ENCODE assay signal across 8 cellular contexts in the genomic region with DNA sequence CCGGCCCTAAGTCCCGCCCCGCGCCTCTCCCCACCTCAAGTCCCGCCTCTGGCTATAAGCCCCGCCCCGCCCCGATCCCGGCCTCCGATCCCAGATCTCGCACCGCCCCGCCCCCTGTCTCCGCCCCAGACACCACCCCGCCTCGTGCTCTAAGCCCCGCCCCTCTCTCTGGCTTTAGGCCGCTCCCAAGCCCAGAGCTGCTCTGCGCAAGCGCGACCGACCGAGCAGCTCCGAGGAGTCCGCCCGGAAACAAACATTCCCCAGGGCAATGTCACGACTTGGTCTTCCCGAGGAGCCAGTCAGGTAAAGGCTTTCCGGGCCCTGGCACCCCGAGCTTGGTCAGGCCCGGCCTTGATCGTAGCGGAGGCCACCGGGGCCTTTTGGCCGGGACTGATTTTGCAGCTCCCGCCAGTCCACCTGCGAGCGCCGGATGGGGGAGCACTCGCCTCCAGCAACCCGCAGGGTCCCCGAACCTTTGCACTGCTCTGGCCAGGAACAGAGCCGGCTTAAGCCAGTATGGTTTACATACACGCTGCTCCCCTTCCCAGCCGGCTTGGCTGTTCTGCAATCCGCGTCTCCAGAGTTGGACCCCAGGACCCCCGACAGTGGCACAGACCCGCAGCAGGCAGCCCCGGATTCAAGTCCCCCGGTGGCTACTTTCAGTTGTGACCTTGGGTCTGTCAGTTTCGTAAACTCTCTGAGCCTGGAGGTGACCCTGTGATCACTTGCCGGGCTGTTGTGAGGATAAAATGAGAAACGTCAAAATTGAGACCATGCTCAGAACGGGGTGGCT. TPM values are rescaled to one million over a fixed set of nuclear protein-coding genes. Genes with fewer than 3 reads are reported as not detected.
DNase-seq lines count a peak whose midpoint lies in the region; ATAC-seq, FAIRE-seq and TF ChIP-seq lines count a peak whose summit lies in the region.

A gene (plus strand): TSS at position 200 of the 793 bp plus-strand sequence. CDS start 69 bp downstream, at position 269.

- 1% methylated on average over 51 to 55 of the region's 55 CpGs for WGBS in psoas muscle, 3 donors
- WGBS in urinary bladder = under 1% methylated on average over 55 of the region's 55 CpGs

- ATAC-seq in HG02798 (IDR thresholded peaks at IDR 0.05; ENCODE audit: poor library complexity, unreplicated experiment) (peak; percentile 90), psoas muscle (peak; percentile 99 to 100 (median 100))

- DNase-seq in GM12892 (ENCODE audit: insufficient read length) (peak; percentile 87), NCI-H1417 treated with DMSO at 0.1 percent for 48 hours (lab: John Stamatoyannopoulos, UW) (peak; percentile 78), SW480 (ENCODE audit: low spot score) (peak; percentile 91), amygdala (lab: John Stamatoyannopoulos, UW) (peak; percentile 57 to 99 (median 94)), right atrium auricular region (ENCODE audit: low spot score) (peak; percentile 97), psoas muscle (peak; percentile 99)

- H3K4me3 ChIP-seq in right atrium auricular region (peak within 1 kb of the TSS; percentile 71 to 79), psoas muscle (peak within 1 kb of the TSS; percentile 91), urinary bladder (ENCODE audit: low read depth, low read length) (peak within 1 kb of the TSS; percentile 47)

- H3K27me3 ChIP-seq in right atrium auricular region (no peaks in the 10 kb centered on the region), psoas muscle (ENCODE audit: insufficient read depth in 3 of 3, low read length in 2 of 3) (no peaks in the 10 kb centered on the region)

- H3K4me1 ChIP-seq in right atrium auricular region = peaks cover 0 to 5% of the 10 kb centered on the region in 2 donors
- H3K4me1 ChIP-seq in psoas muscle = peaks cover 4% of the 10 kb centered on the region
- H3K4me1 ChIP-seq in urinary bladder (ENCODE audit: insufficient read depth) = no peaks in the 10 kb centered on the region

- H3K9me3 ChIP-seq in right atrium auricular region = no peaks in the 10 kb centered on the region
- H3K9me3 ChIP-seq in psoas muscle = no peaks in the 10 kb centered on the region

- H3K36me3 ChIP-seq in right atrium auricular region = no peaks in the 10 kb centered on the region
- peaks cover 0 to 5% of the 10 kb centered on the region in 2 donors for H3K36me3 ChIP-seq in psoas muscle (ENCODE audit: insufficient read depth in 1 of 2, low read depth in 1 of 2)
- H3K36me3 ChIP-seq in urinary bladder (ENCODE audit: insufficient read depth) = no peaks in the 10 kb centered on the region

- intact Hi-C loops in psoas muscle (cut with DNase I) = no loop called here

- TF ChIP-seq CTCF in right atrium auricular region (IDR thresholded peaks at IDR 0.05) (peak in 1 of 2 donors; percentile 65), psoas muscle (IDR thresholded peaks at IDR 0.05) (peak; percentile 11)

- FAIRE-seq in GM12892 (lab: Jason Lieb, UNC) = peak; percentile 82

- peak; percentile 57; the same call in 1 of the 2 replicates for TF ChIP-seq POLR2A in GM12892 (IDR thresholded peaks at IDR 0.05; ENCODE audit: low read depth, low read length)

- H3K27ac ChIP-seq in right atrium auricular region (peak within 1 kb of the TSS; percentile 89 to 91), psoas muscle (peak within 1 kb of the TSS; percentile 84), urinary bladder (ENCODE audit: low read depth) (peak within 1 kb of the TSS; percentile 53)

RNA-seq across cellular contexts. Expression of the gene that starts here (rescaled TPM):
- 5.5 TPM for polyA plus RNA-seq in GM12892 (2012; ENCODE audit: missing spikeins)
- total RNA-seq in right atrium auricular region = 10 to 100 TPM; 15.0 to 35.0 TPM
- total RNA-seq in psoas muscle = 1 to 10 TPM; 2.3 to 8.3 (median 4.1) TPM
- polyA plus RNA-seq in psoas muscle = 1 to 10 TPM; 3.8 to 7.8 (median 5.6) TPM
- total RNA-seq in urinary bladder = 11.6 TPM
- 17.1 TPM for polyA plus RNA-seq in urinary bladder

Comparison
In these comparisons a context has a peak if more than half of its experiments do, and no peak if none do; other contexts are left out.
1. Peak in every context shown above with its lines: DNase-seq, ATAC-seq, H3K4me3 ChIP-seq and H3K27ac ChIP-seq.